Comparison of ENCODE assay signal across 8 cellular contexts in the genomic region with DNA sequence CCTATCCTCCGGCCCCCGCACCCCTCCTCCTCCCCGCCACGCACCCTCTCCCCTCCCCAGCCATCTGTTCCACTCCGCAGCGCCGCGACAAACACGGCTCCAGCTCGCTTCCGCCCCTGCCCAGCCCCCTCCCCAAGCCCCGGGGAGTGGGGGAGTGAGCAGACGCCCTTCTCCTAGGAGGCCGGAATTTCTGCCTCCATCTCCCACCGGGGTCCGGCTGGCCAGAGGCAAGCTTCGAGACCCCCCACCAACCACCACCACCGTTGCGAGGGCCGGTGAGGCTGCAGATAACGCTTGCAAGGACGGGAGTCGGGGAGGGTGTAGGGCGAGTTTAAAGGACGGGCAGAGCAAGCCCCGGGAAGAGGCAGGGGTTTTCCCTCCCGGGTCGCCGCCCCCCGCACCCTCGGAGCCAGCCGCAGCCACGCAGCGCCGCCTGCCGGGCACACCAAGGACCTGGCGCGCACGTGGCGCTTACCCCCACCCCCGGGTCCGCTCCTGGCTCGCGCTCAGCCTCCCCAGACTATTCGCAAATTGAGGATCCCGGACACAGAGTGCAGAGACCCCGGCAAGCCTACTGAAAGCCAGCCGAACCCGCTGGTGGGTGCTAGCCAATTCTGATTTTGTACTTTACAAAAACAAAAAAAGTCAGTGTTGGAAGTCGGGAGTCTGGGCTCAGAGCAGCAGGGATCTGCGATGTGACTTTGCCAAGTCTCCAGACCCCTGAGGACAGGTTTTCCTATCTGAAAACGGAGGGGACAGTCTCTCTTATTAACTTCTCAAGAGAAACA. TPM values are rescaled to one million over a fixed set of nuclear protein-coding genes. Genes with fewer than 3 reads are reported as not detected.
DNase-seq lines count a peak whose midpoint lies in the region; ATAC-seq and TF ChIP-seq lines count a peak whose summit lies in the region.

No MANE protein-coding gene starts in this region.

- H3K4me1 ChIP-seq in Caco-2, result peaks cover 5% of the 10 kb centered on the region; the same call in 1 of the 2 replicates

- DNase-seq in GM03348 (ENCODE audit: low spot score), result peak; percentile 77
- peak; percentile 57 for DNase-seq in T-helper 2 cell treated with Interferon-gamma antibody and Interleukin-4, amounts not matched to agents 5 μg/mL and 100 μg/mL, for 36 hours (ENCODE audit: low spot score)
- peak; percentile 28 for DNase-seq in kidney tubule cell (ENCODE audit: low spot score)
- peak; percentile 34 for DNase-seq in stimulated activated CD8-positive, alpha-beta memory T cell treated with anti-CD3 and anti-CD28 coated beads, Interleukin-15, amount 100 ng/mL, for 1 hour (ENCODE audit: low read depth)
- no peak for DNase-seq in Caco-2
- no peak for DNase-seq in HT-29 (ENCODE audit: low spot score)

- no peaks in the 10 kb centered on the region for H3K9me3 ChIP-seq in Caco-2

- H3K4me3 ChIP-seq in Caco-2 (ENCODE audit: low read depth, low read length), result no peak overlapping the region

- no peaks in the 10 kb centered on the region; the same call in none of the 2 replicates for H3K36me3 ChIP-seq in Caco-2 (ENCODE audit: control insufficient read depth, insufficient read depth, low read length)

- TF ChIP-seq CTCF in brain (conservative IDR thresholded peaks at IDR 0.05), result peak; percentile 72 to 86
- no peak for TF ChIP-seq CTCF in Caco-2 (IDR thresholded peaks at IDR 0.05; ENCODE audit: insufficient read depth in 1 of 2, low read depth in 1 of 2, low read length in 1 of 2, severe bottlenecking in 1 of 2, unreplicated experiment in 1 of 2)

- peak; percentile 67 for ATAC-seq in HG03432 (IDR thresholded peaks at IDR 0.05; ENCODE audit: unreplicated experiment)

- BruUV-seq in Caco-2 (replicated peaks; lab: Mats Ljungman, UMichigan), result no TSS peak

- POLR2A ChIA-PET in Caco-2 (lab: Charles Lee), result no interaction called here

- H3K9me3 Mint-ChIP-seq in T-helper 2 cell treated with Interferon-gamma antibody and Interleukin-4, amounts not matched to agents 5 μg/mL and 100 μg/mL, for 36 hours, result no peaks in the 10 kb centered on the region
- H3K9me3 Mint-ChIP-seq in brain (peaks cover 0 to 2% (median 0%) of the 10 kb centered on the region in 5 experiments), Caco-2 (ENCODE audit: unreplicated experiment) (no peaks in the 10 kb centered on the region)

- H3K4me1 Mint-ChIP-seq in T-helper 2 cell treated with Interferon-gamma antibody and Interleukin-4, amounts not matched to agents 5 μg/mL and 100 μg/mL, for 36 hours (ENCODE audit: low read depth), result peaks cover 7% of the 10 kb centered on the region
- H3K4me1 Mint-ChIP-seq in brain (peaks cover 41% of the 10 kb centered on the region), Caco-2 (ENCODE audit: low read depth, unreplicated experiment) (peaks cover 16% of the 10 kb centered on the region)

- H3K27me3 ChIP-seq in Caco-2 (replicated peaks; ENCODE audit: control insufficient read depth, insufficient read depth, low read length), result no peaks in the 10 kb centered on the region

- H3K27me3 Mint-ChIP-seq in T-helper 2 cell treated with Interferon-gamma antibody and Interleukin-4, amounts not matched to agents 5 μg/mL and 100 μg/mL, for 36 hours (ENCODE audit: low read depth), result peaks cover 30% of the 10 kb centered on the region
- peaks cover 46% of the 10 kb centered on the region for H3K27me3 Mint-ChIP-seq in brain
- H3K27me3 Mint-ChIP-seq in Caco-2 (ENCODE audit: insufficient read depth, unreplicated experiment), result no peaks in the 10 kb centered on the region

- H3K27ac Mint-ChIP-seq in T-helper 2 cell treated with Interferon-gamma antibody and Interleukin-4, amounts not matched to agents 5 μg/mL and 100 μg/mL, for 36 hours, result no peak overlapping the region
- H3K27ac Mint-ChIP-seq in brain (peak overlapping the region in 2 of 5 experiments; percentile 84 to 95), Caco-2 (ENCODE audit: unreplicated experiment) (no peak overlapping the region)

- intact Hi-C loops in Caco-2 (cut with micrococcal nuclease; ENCODE audit: unreplicated experiment), result no loop called here

- CTCF ChIA-PET in Caco-2 (lab: Charles Lee), result no interaction called here

- peaks cover 15% of the 10 kb centered on the region for H3K36me3 Mint-ChIP-seq in T-helper 2 cell treated with Interferon-gamma antibody and Interleukin-4, amounts not matched to agents 5 μg/mL and 100 μg/mL, for 36 hours (ENCODE audit: low read depth)
- H3K36me3 Mint-ChIP-seq in brain (no peaks in the 10 kb centered on the region), Caco-2 (ENCODE audit: insufficient read depth, unreplicated experiment) (peaks cover 21% of the 10 kb centered on the region)

- peak overlapping the region; percentile 17 for H3K4me3 Mint-ChIP-seq in T-helper 2 cell treated with Interferon-gamma antibody and Interleukin-4, amounts not matched to agents 5 μg/mL and 100 μg/mL, for 36 hours
- H3K4me3 Mint-ChIP-seq in brain (peak overlapping the region; percentile 76 to 86 (median 85)), Caco-2 (ENCODE audit: unreplicated experiment) (no peak overlapping the region)

RNA-seq across cellular contexts. Expression of a gene that starts 22.6 kb away (rescaled TPM):
- 14.0 TPM for polyA plus RNA-seq in brain (ENCODE audit: insufficient read depth, low read depth, low replicate concordance)
- total RNA-seq in Caco-2 (2022), result 5.5 and 5.6 TPM in 2 replicates
- total RNA-seq in HT-29 (2014; rRNA removed; shearing (Covaris generic)), result 0.79 and 1.1 TPM in 2 replicates

RNA-seq across cellular contexts. Expression of a gene that starts 32.5 kb away (rescaled TPM):
- polyA plus RNA-seq in brain (ENCODE audit: insufficient read depth, low read depth, low replicate concordance), result 1.6 TPM
- total RNA-seq in Caco-2 (2022), result 71.7 and 80.5 TPM in 2 replicates
- total RNA-seq in HT-29 (2014; rRNA removed; shearing (Covaris generic)), result 47.7 and 60.8 TPM in 2 replicates

RNA-seq across cellular contexts. Expression of a gene that starts 47.6 kb away (rescaled TPM):
- 98.7 TPM for polyA plus RNA-seq in brain (ENCODE audit: insufficient read depth, low read depth, low replicate concordance)
- total RNA-seq in Caco-2 (2022), result 102 and 103 TPM in 2 replicates
- 133 and 143 TPM in 2 replicates for total RNA-seq in HT-29 (2014; rRNA removed; shearing (Covaris generic))

RNA-seq across cellular contexts. Expression of a gene that starts 54.4 kb away (rescaled TPM):
- not detected for polyA plus RNA-seq in brain (ENCODE audit: insufficient read depth, low read depth, low replicate concordance)
- total RNA-seq in Caco-2 (2022), result 0.18 TPM in 1 of 2 replicates, not detected in the other
- not detected in 2 replicates for total RNA-seq in HT-29 (2014; rRNA removed; shearing (Covaris generic))

RNA-seq across cellular contexts. Expression of a gene that starts 56.1 kb away (rescaled TPM):
- 7.4 TPM for polyA plus RNA-seq in brain (ENCODE audit: insufficient read depth, low read depth, low replicate concordance)
- total RNA-seq in Caco-2 (2022), result not detected in 2 replicates
- total RNA-seq in HT-29 (2014; rRNA removed; shearing (Covaris generic)), result not detected in 2 replicates

Comparison
In these comparisons a context has a peak if more than half of its experiments do, and no peak if none do; other contexts are left out.
1. DNase-seq: peak in GM03348 (single experiment), T-helper 2 cell treated with Interferon-gamma antibody and Interleukin-4, amounts not matched to agents 5 μg/mL and 100 μg/mL, for 36 hours (single experiment), kidney tubule cell (single experiment) and stimulated activated CD8-positive, alpha-beta memory T cell treated with anti-CD3 and anti-CD28 coated beads, Interleukin-15, amount 100 ng/mL, for 1 hour (single experiment); none in Caco-2 (0 of 2) and HT-29 (single experiment).
2. CTCF ChIP-seq: peak in brain (2 of 2); none in Caco-2 (0 of 2).